8 cellular contexts compared by ENCODE assay signal in the genomic region with DNA sequence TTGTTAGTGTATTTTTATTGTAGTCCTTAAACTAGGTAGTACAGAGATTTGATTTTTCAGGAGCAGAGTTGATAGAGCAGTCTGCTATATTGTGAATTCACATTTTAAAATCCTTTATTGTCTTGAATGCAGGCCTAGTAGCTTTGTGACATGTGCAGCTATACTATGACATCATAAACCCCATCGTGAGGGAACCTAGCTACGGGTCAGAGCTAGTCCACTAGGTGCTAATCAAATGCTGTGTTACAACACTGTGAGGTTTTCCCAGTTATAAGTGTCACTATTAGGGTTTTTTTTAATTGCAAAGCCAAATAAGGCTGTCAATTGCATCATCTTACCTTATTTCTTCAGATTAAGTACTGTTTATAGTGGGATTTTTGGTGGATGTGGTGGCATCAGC.
"Had no signal": no experiment of that assay in that cellular context is flagged by ENCODE, and none has a peak within 500 bp of the region (broad histone marks: within the 10 kb centered on the region; RNA-seq: fewer than 3 reads in every experiment).

No MANE protein-coding gene starts in this region.

- H3K27ac ChIP-seq: GM23248, HL-60 had no signal

- H3K36me3 ChIP-seq: HAP-1 had no signal

- H2AFZ ChIP-seq: GM23248 had no signal

- H3K36me3 Mint-ChIP-seq: IgD-negative memory B cell had no signal

- H3K4me3 ChIP-seq: GM23248, HAP-1 had no signal

- ATAC-seq: HCT116 had no signal

- H3K4me3 Mint-ChIP-seq: IgD-negative memory B cell had no signal

- H3K9me3 ChIP-seq: HAP-1 had no signal

- H3K27ac Mint-ChIP-seq: IgD-negative memory B cell had no signal

- H3K27me3 Mint-ChIP-seq: IgD-negative memory B cell had no signal

- H3K9ac ChIP-seq: GM23248 had no signal

- H3K4me1 ChIP-seq: HAP-1 had no signal

- H3K4me1 Mint-ChIP-seq: IgD-negative memory B cell had no signal

- DNase-seq: GM23248, GOT3, H7, KG1 had no signal
